Comparison of ENCODE assay signal across 25 cellular contexts in genomic region chr10:59323831-59324401, GRCh38. TPM values are rescaled to one million over a fixed set of nuclear protein-coding genes. Genes with fewer than 3 reads are reported as not detected.
DNase-seq lines count a peak whose midpoint lies in the region; ATAC-seq, FAIRE-seq and TF ChIP-seq lines count a peak whose summit lies in the region.
"Had no signal": no experiment of that assay in that cellular context is flagged by ENCODE, and none has a peak within 500 bp of the region (broad histone marks: within the 10 kb centered on the region; RNA-seq: fewer than 3 reads in every experiment).

No MANE protein-coding gene starts in this region.

- in situ Hi-C loops in HepG2 (cut with HindIII; ENCODE audit: extremely low pct_ligation_motif_present, low pct_unique_long_range_greater_than_20kb), result no loop called here

- no peak for ATAC-seq in HepG2
- ATAC-seq: HCT116, T-cell had no signal

- H3K27me3 ChIP-seq in ascending aorta (no peaks in the 10 kb centered on the region), HepG2 (ENCODE audit: control insufficient read depth in 1 of 2, insufficient read depth in 2 of 2, low read length in 2 of 2) (no peaks in the 10 kb centered on the region), sigmoid colon (no peaks in the 10 kb centered on the region), tibial artery (no peaks in the 10 kb centered on the region), MM.1S (replicated peaks; ENCODE audit: insufficient read depth, low read length) (no peaks in the 10 kb centered on the region)
- H3K27me3 ChIP-seq: BLaER1 treated with 17β-estradiol and CSF1 and Interleukin-3, amounts not matched to agents 10 nM and 100 nM; MG63; right atrium auricular region had no signal

- no peaks in the 10 kb centered on the region for H3K79me2 ChIP-seq in HepG2 (ENCODE audit: insufficient read depth, low read length)
- no peaks in the 10 kb centered on the region for H3K79me2 ChIP-seq in MM.1S (ENCODE audit: low read length)

- H3K4me1 ChIP-seq in ascending aorta (peaks cover 4 to 31% of the 10 kb centered on the region in 2 donors), HepG2 (ENCODE audit: insufficient read depth, low read length) (peaks cover 41% of the 10 kb centered on the region), sigmoid colon (peaks cover 0 to 38% (median 17%) of the 10 kb centered on the region in 4 donors), tibial artery (peaks cover 0 to 82% (median 23%) of the 10 kb centered on the region in 4 donors), MM.1S (ENCODE audit: low read length) (no peaks in the 10 kb centered on the region)

- H3K27ac ChIP-seq in ascending aorta (peak overlapping the region; percentile 7 to 42), HepG2 (ENCODE audit: extremely low read length, insufficient read depth, low read length) (peak overlapping the region; percentile 39), sigmoid colon (peak overlapping the region; percentile 50 to 62 (median 56)), tibial artery (peak overlapping the region; percentile 50 to 69), MM.1S (ENCODE audit: low read length) (no peak overlapping the region)
- H3K27ac ChIP-seq: BLaER1 treated with 17β-estradiol and CSF1 and Interleukin-3, amounts not matched to agents 10 nM and 100 nM; right atrium auricular region had no signal

- BruUV-seq in HepG2 (replicated peaks; lab: Mats Ljungman, UMichigan), result no TSS peak

- no peaks in the 10 kb centered on the region for H4K20me1 ChIP-seq in HepG2 (ENCODE audit: insufficient read depth, low read length)
- H4K20me1 ChIP-seq in MM.1S (ENCODE audit: insufficient read depth, low read length), result no peaks in the 10 kb centered on the region
- H4K20me1 ChIP-seq: BLaER1 treated with 17β-estradiol and CSF1 and Interleukin-3, amounts not matched to agents 10 nM and 100 nM had no signal

- H3K36me3 ChIP-seq in ascending aorta (no peaks in the 10 kb centered on the region), HepG2 (replicated peaks in 1 of 2; ENCODE audit: control insufficient read depth in 1 of 2, insufficient read depth in 2 of 2, low read length in 2 of 2) (no peaks in the 10 kb centered on the region), sigmoid colon (peaks cover 0 to 7% (median 0%) of the 10 kb centered on the region in 4 donors), tibial artery (no peaks in the 10 kb centered on the region), MM.1S (replicated peaks; ENCODE audit: insufficient read depth, low read length) (no peaks in the 10 kb centered on the region)
- H3K36me3 ChIP-seq: BLaER1 treated with 17β-estradiol and CSF1 and Interleukin-3, amounts not matched to agents 10 nM and 100 nM; MG63; right atrium auricular region had no signal

- no peak for TF ChIP-seq RAD21 in HepG2 (CRISPR knock-in tag; IDR thresholded peaks at IDR 0.05)

- H3K9me2 ChIP-seq in MM.1S (replicated peaks; ENCODE audit: insufficient read depth, low read length), result no peaks in the 10 kb centered on the region

- intact Hi-C loops in ascending aorta (cut with DNase I), result no loop called here
- intact Hi-C loops in HepG2 (cut with micrococcal nuclease; ENCODE audit: unreplicated experiment), result no loop called here
- intact Hi-C loops in sigmoid colon (cut with DNase I), result no loop called here
- intact Hi-C loops in tibial artery (cut with DNase I; ENCODE audit: low total_unique reads), result loop anchor here (10.0 kb wide), 1 partner anchor 51 kb away; no protein-coding TSS in a partner anchor

- H3K9ac ChIP-seq in HepG2 (ENCODE audit: insufficient read depth, low read depth, low read length) (no peak overlapping the region), MM.1S (ENCODE audit: low read length) (no peak overlapping the region)
- H3K9ac ChIP-seq: BLaER1 treated with 17β-estradiol and CSF1 and Interleukin-3, amounts not matched to agents 10 nM and 100 nM had no signal

- no peak for DNase-seq in ascending aorta (ENCODE audit: low spot score in 2 of 2)
- DNase-seq in HepG2 (ENCODE audit: low spot score), result no peak
- no peak for DNase-seq in sigmoid colon
- no peak for DNase-seq in tibial artery
- no peak for DNase-seq in NCI-H345 (lab: John Stamatoyannopoulos, UW)
- no peak for DNase-seq in MM.1S
- DNase-seq in GM03348 (ENCODE audit: low spot score), result no peak
- DNase-seq: activated CD4-positive, alpha-beta memory T cell treated with anti-CD3 and anti-CD28 coated beads for 36 hours; Caco-2; central memory CD4-positive, alpha-beta T cell; dermis blood vessel endothelial cell; KBM-7; MG63; NCI-H2029 treated with DMSO at 0.1 percent for 48 hours; NCI-H226; NCI-H748 treated with DMSO at 0.1 percent for 48 hours; nephron progenitor cell; RPMI8226; stimulated activated CD4-positive, alpha-beta T cell treated with anti-CD3 and anti-CD28 coated beads, Interleukin-4, amount 100 ng/mL, for 4 hours; T-cell had no signal

- 89% methylated on average over 2 of the region's 2 CpGs for WGBS in HepG2 (ENCODE audit: low lambda C conversion rate)
- WGBS in sigmoid colon, 2 donors, result 70 to 91% methylated on average over 2 of the region's 2 CpGs

- no peak overlapping the region for H3K4me3 ChIP-seq in ascending aorta
- no peak overlapping the region for H3K4me3 ChIP-seq in HepG2 (replicated peaks in 1 of 3; ENCODE audit: insufficient read depth in 1 of 3, low read depth in 2 of 3, low read length in 3 of 3)
- H3K4me3 ChIP-seq in sigmoid colon, result no peak overlapping the region
- no peak overlapping the region for H3K4me3 ChIP-seq in tibial artery
- H3K4me3 ChIP-seq in MM.1S (ENCODE audit: low read length), result no peak overlapping the region
- H3K4me3 ChIP-seq: BLaER1 treated with 17β-estradiol and CSF1 and Interleukin-3, amounts not matched to agents 10 nM and 100 nM; MG63; right atrium auricular region had no signal

- POLR2A ChIA-PET in HepG2 (lab: Yijun Ruan, JAX), result no interaction called here

- H3K4me2 ChIP-seq in HepG2 (ENCODE audit: low read depth, low read length) (peak overlapping the region; percentile 74; the same call in 1 of the 2 replicates), MM.1S (ENCODE audit: low read depth, low read length) (no peak overlapping the region)
- H3K4me2 ChIP-seq: BLaER1 treated with 17β-estradiol and CSF1 and Interleukin-3, amounts not matched to agents 10 nM and 100 nM had no signal

- no peaks in the 10 kb centered on the region for H3F3A ChIP-seq in MM.1S (ENCODE audit: insufficient read depth, low read length)

- H2AFZ ChIP-seq in HepG2 (ENCODE audit: low read length) (no peak overlapping the region), MM.1S (ENCODE audit: low read length) (no peak overlapping the region)

- TF ChIP-seq POLR2A in HepG2 (IDR thresholded peaks at IDR 0.05; ENCODE audit: insufficient read depth in 1 of 2, low read depth in 2 of 2, low read length in 2 of 2), result no peak
- no peak for TF ChIP-seq POLR2A in sigmoid colon (IDR thresholded peaks at IDR 0.05)

- FAIRE-seq in HepG2 (lab: Jason Lieb, UNC), result no peak
- FAIRE-seq: GM18507 had no signal

- CTCF ChIA-PET in HepG2 (lab: Yijun Ruan, JAX; ENCODE audit: low intra/inter-chr PET ratio, low total read pairs), result no interaction called here

- TF ChIP-seq CTCF in ascending aorta (IDR thresholded peaks at IDR 0.05), result no peak
- no peak for TF ChIP-seq CTCF in HepG2 (CRISPR knock-in tag; IDR thresholded peaks at IDR 0.05)
- TF ChIP-seq CTCF in sigmoid colon (IDR thresholded peaks at IDR 0.05), result no peak
- no peak for TF ChIP-seq CTCF in tibial artery (IDR thresholded peaks at IDR 0.05)
- TF ChIP-seq CTCF in MM.1S (IDR thresholded peaks at IDR 0.05; ENCODE audit: low read length), result no peak

- H3K9me3 ChIP-seq in ascending aorta (no peaks in the 10 kb centered on the region), HepG2 (ENCODE audit: low read length) (no peaks in the 10 kb centered on the region), sigmoid colon (no peaks in the 10 kb centered on the region), tibial artery (no peaks in the 10 kb centered on the region), MM.1S (replicated peaks; ENCODE audit: insufficient read depth, low read length) (no peaks in the 10 kb centered on the region)
- H3K9me3 ChIP-seq: BLaER1 treated with 17β-estradiol and CSF1 and Interleukin-3, amounts not matched to agents 10 nM and 100 nM; MG63; right atrium auricular region had no signal

- TF ChIP-seq EP300 in HepG2 (IDR thresholded peaks at IDR 0.05; ENCODE audit: low read depth in 2 of 2, low read length in 2 of 2) (no peak), HepG2 (CRISPR knock-in tag; IDR thresholded peaks at IDR 0.05; ENCODE audit: borderline replicate concordance) (no peak), sigmoid colon (IDR thresholded peaks at IDR 0.05) (no peak)

TF ChIP-seq in HepG2, 621 proteins besides CTCF, POLR2A, EP300 and RAD21 (continues in another document):
- TF ChIP-seq ZBTB20 (CRISPR knock-in tag; IDR thresholded peaks at IDR 0.05; ENCODE audit: borderline replicate concordance, low read depth) (no peak), MIER2 (CRISPR knock-in tag; IDR thresholded peaks at IDR 0.05) (no peak), ZNF629 (CRISPR knock-in tag; conservative IDR thresholded peaks at IDR 0.05) (no peak), ZNF564 (CRISPR knock-in tag; IDR thresholded peaks at IDR 0.05) (peak; percentile 96)

RNA-seq across cellular contexts. Expression of gene FAM13C, which starts 38.4 kb away (rescaled TPM):
- total RNA-seq in ascending aorta, result 10.7 TPM
- 0.07 TPM in 1 of 2 replicates, not detected in the other for total RNA-seq in HepG2 (2016; rRNA removed; fragmentation: Illumina TruSeq; extraction: Trizol)
- total RNA-seq in HepG2 (2016; cell fraction: cytosol; rRNA removed; fragmentation: Illumina TruSeq; extraction: Trizol; ENCODE audit: low read depth), result not detected in 2 replicates
- total RNA-seq in HepG2 (2016; cell fraction: insoluble cytoplasmic fraction; rRNA removed; fragmentation: Illumina TruSeq; extraction: Trizol), result 0.13 TPM in 1 of 2 replicates, not detected in the other
- not detected in 2 replicates for total RNA-seq in HepG2 (2016; cell fraction: membrane; rRNA removed; fragmentation: Illumina TruSeq; extraction: Trizol)
- 0.62 TPM in 1 of 2 replicates, not detected in the other for total RNA-seq in HepG2 (2016; cell fraction: nucleus; rRNA removed; fragmentation: Illumina TruSeq; extraction: Trizol)
- 0.04 and 0.26 TPM in 2 replicates for polyA plus RNA-seq in HepG2 (2011; rRNA removed)
- 0.01 and 0.04 TPM in 2 replicates for polyA plus RNA-seq in HepG2 (2011; cell fraction: cytosol; rRNA removed)
- not detected in 2 replicates for polyA plus RNA-seq in HepG2 (2011; cell fraction: nucleus; rRNA removed)
- 1.6 and 1.7 TPM in 2 replicates for polyA plus RNA-seq in HepG2 (2012)
- not detected in 2 replicates for polyA plus RNA-seq in HepG2 (2016; cell fraction: cytosol; fragmentation: Illumina TruSeq; extraction: Trizol; ENCODE audit: low read depth)
- not detected in 2 replicates for polyA plus RNA-seq in HepG2 (2016; cell fraction: insoluble cytoplasmic fraction; fragmentation: Illumina TruSeq; extraction: Trizol; ENCODE audit: low read depth)
- polyA plus RNA-seq in HepG2 (2016; cell fraction: membrane; fragmentation: Illumina TruSeq; extraction: Trizol; ENCODE audit: low read depth), result not detected in 2 replicates
- polyA plus RNA-seq in HepG2 (2016; cell fraction: nucleus; fragmentation: Illumina TruSeq; extraction: Trizol; ENCODE audit: insufficient read depth, low read depth), result not detected in 2 replicates
- polyA minus RNA-seq in HepG2 (2011; rRNA and poly(A)+ RNA removed; ENCODE audit: low replicate concordance), result 0.04 TPM in 1 of 2 replicates, not detected in the other
- polyA minus RNA-seq in HepG2 (2011; cell fraction: cytosol; rRNA and poly(A)+ RNA removed), result 0.18 TPM in 1 of 2 replicates, not detected in the other
- polyA minus RNA-seq in HepG2 (2011; cell fraction: nucleus; rRNA and poly(A)+ RNA removed), result 0.99 and 1.3 TPM in 2 replicates
- 10 to 100 TPM; 13.8 to 33.9 (median 22.7) TPM for total RNA-seq in sigmoid colon
- 1 to 10 TPM in 2 of 3 donors, under 1 TPM in 1; 0.92 to 2.6 (median 2.4) TPM for polyA plus RNA-seq in sigmoid colon
- total RNA-seq: activated CD4-positive, alpha-beta memory T cell treated with anti-CD3 and anti-CD28 coated beads for 36 hours; activated T-helper 2 cell treated with anti-CD3 and anti-CD28 coated beads, Interferon-gamma antibody, Interleukin-2, Interleukin-4, amounts not matched to agents 10 μg/mL and 5 μg/mL and 100 μg/mL, durations not matched to agents 14 hours and 24 hours and 36 hours; T-cell had no signal
